Comparison of ENCODE assay signal across 2 cellular contexts in genomic region chr20:3896853-3897252, GRCh38.
TF ChIP-seq lines count a peak whose summit lies in the region.

No MANE protein-coding gene starts in this region.

TF ChIP-seq in SK-N-SH, 30 proteins besides CTCF, POLR2A, EP300 and RAD21 (continued from another document):
- TF ChIP-seq PBX3 (IDR thresholded peaks at IDR 0.05) (no peak), POLR2AphosphoS5 (IDR thresholded peaks at IDR 0.05; ENCODE audit: low read depth, low read length) (no peak), SMC3 (IDR thresholded peaks at IDR 0.05; ENCODE audit: low read depth, low read length) (no peak), MAX (IDR thresholded peaks at IDR 0.05; ENCODE audit: low read depth) (no peak), ELF1 (IDR thresholded peaks at IDR 0.05) (no peak), RCOR1 (IDR thresholded peaks at IDR 0.05; ENCODE audit: low read length) (no peak), RFX5 (IDR thresholded peaks at IDR 0.05; ENCODE audit: low read length) (no peak), NRF1 (IDR thresholded peaks at IDR 0.05; ENCODE audit: low read depth, low read length) (no peak), FOSL2 (IDR thresholded peaks at IDR 0.05; ENCODE audit: borderline replicate concordance, low read depth) (no peak), JUND (IDR thresholded peaks at IDR 0.05) (no peak), TAF1 (IDR thresholded peaks at IDR 0.05; ENCODE audit: borderline replicate concordance, low read depth, low read length) (no peak), USF1 (IDR thresholded peaks at IDR 0.05; ENCODE audit: borderline replicate concordance, low read depth) (no peak), NFIC (IDR thresholded peaks at IDR 0.05; ENCODE audit: borderline replicate concordance) (no peak), GABPA (IDR thresholded peaks at IDR 0.05; ENCODE audit: low read depth) (no peak), SIN3A (IDR thresholded peaks at IDR 0.05; ENCODE audit: borderline replicate concordance, low read depth, low read length) (no peak), REST (IDR thresholded peaks at IDR 0.05; ENCODE audit: low read depth, low read length) (no peak), ZBTB33 (IDR thresholded peaks at IDR 0.05; ENCODE audit: borderline replicate concordance, low read depth) (no peak), MEF2A (IDR thresholded peaks at IDR 0.05; ENCODE audit: borderline replicate concordance, low read depth) (no peak)

TF ChIP-seq in SK-N-SH treated with all-trans-retinoic acid at 6 μM for 48 hours, 23 proteins besides CTCF, POLR2A, EP300 and RAD21 (continued from another document):
- TF ChIP-seq BACH2 (CRISPR knock-in tag; IDR thresholded peaks at IDR 0.05; ENCODE audit: borderline replicate concordance), result no peak
- TF ChIP-seq ARNTL (CRISPR knock-in tag; IDR thresholded peaks at IDR 0.05; ENCODE audit: borderline replicate concordance, low read depth), result no peak
- TF ChIP-seq TOX (CRISPR knock-in tag; IDR thresholded peaks at IDR 0.05; ENCODE audit: borderline replicate concordance), result no peak
- TF ChIP-seq SNAI2 (CRISPR knock-in tag; IDR thresholded peaks at IDR 0.05), result no peak
